16 cellular contexts compared by ENCODE assay signal in genomic region chrX:103061486-103061885, GRCh38. TPM values are rescaled to one million over a fixed set of nuclear protein-coding genes. Genes with fewer than 3 reads are reported as not detected.
A peak's percentile ranks its signal among the peaks of the same experiment; 100 is the strongest.
DNase-seq lines count a peak whose midpoint lies in the region; ATAC-seq and TF ChIP-seq lines count a peak whose summit lies in the region.
"Had no signal": no experiment of that assay in that cellular context is flagged by ENCODE, and none has a peak within 500 bp of the region (broad histone marks: within the 10 kb centered on the region; RNA-seq: fewer than 3 reads in every experiment).

No MANE protein-coding gene starts in this region.

- H4K20me1 ChIP-seq in PC-3 (ENCODE audit: low read length) = no peaks in the 10 kb centered on the region

- no peak overlapping the region for H3K9ac ChIP-seq in PC-3 (ENCODE audit: low read length)

- H3K9me3 ChIP-seq in PC-3 (ENCODE audit: low read length) = no peaks in the 10 kb centered on the region

- H3F3A ChIP-seq in PC-3 (ENCODE audit: low read length, unreplicated experiment) = no peaks in the 10 kb centered on the region

- in situ Hi-C loops in GM13977 (cut with MboI; ENCODE audit: low pct_unique_long_range_greater_than_20kb, low sequenced_read_pairs, unreplicated experiment) = no loop called here

- no peak overlapping the region for H3K4me2 ChIP-seq in PC-3 (ENCODE audit: low read length)
- H3K4me2 ChIP-seq: GM23338 had no signal

- intact Hi-C loops in PC-3 (cut with micrococcal nuclease) = no loop called here

- H3K4me3 Mint-ChIP-seq in neural crest cell = peak overlapping the region; percentile 57
- H3K4me3 Mint-ChIP-seq: CD14-positive monocyte; CD8-positive, alpha-beta T cell; GM23338 had no signal

- TF ChIP-seq CTCF in GM13977 (IDR thresholded peaks at IDR 0.05; ENCODE audit: extremely low read depth, insufficient read depth, missing control alignments) (no peak), PC-3 (conservative IDR thresholded peaks at IDR 0.05; ENCODE audit: low read depth, low read length) (no peak), neural crest cell (conservative IDR thresholded peaks at IDR 0.05) (no peak)

- no peak overlapping the region for H3K27ac ChIP-seq in PC-3 (ENCODE audit: low read length)

- peaks cover 6% of the 10 kb centered on the region for H3K4me1 Mint-ChIP-seq in neural crest cell

- no peak overlapping the region for H2AFZ ChIP-seq in PC-3 (ENCODE audit: low read length)
- H2AFZ ChIP-seq: GM23338 had no signal

- H3K27me3 ChIP-seq in PC-3 (ENCODE audit: low read length) = no peaks in the 10 kb centered on the region

- BruUV-seq in PC-3 (replicated peaks; lab: Mats Ljungman, UMichigan) = no TSS peak

- peaks cover 6% of the 10 kb centered on the region for H3K36me3 Mint-ChIP-seq in neural crest cell (ENCODE audit: low read depth)
- H3K36me3 Mint-ChIP-seq: CD14-positive monocyte; CD8-positive, alpha-beta T cell had no signal

- POLR2A ChIA-PET in PC-3 (lab: Charles Lee; ENCODE audit: unreplicated experiment) = no interaction called here

- H3K4me3 ChIP-seq in PC-3 (ENCODE audit: low read length) = no peak overlapping the region
- H3K4me3 ChIP-seq: GM12878, GM23338 had no signal

- H3K4me1 ChIP-seq in PC-3 (ENCODE audit: insufficient read depth, low read length) = no peaks in the 10 kb centered on the region

- no peaks in the 10 kb centered on the region for H3K9me2 ChIP-seq in PC-3 (replicated peaks; ENCODE audit: low read length)

- H3K36me3 ChIP-seq in PC-3 (ENCODE audit: low read depth, low read length) = no peaks in the 10 kb centered on the region

- no peak for ATAC-seq in PC-3
- ATAC-seq: CD8-positive, alpha-beta T cell; GM12878; GM23338 had no signal

- H3K9me3 Mint-ChIP-seq in neural crest cell = peaks cover 6% of the 10 kb centered on the region
- H3K9me3 Mint-ChIP-seq: CD8-positive, alpha-beta T cell; GM23338 had no signal

- H3K27ac Mint-ChIP-seq in neural crest cell (ENCODE audit: unreplicated experiment) = no peak overlapping the region
- H3K27ac Mint-ChIP-seq: CD14-positive monocyte; CD8-positive, alpha-beta T cell; GM23338 had no signal

- DNase-seq in EL = peak; percentile 15
- peak; percentile 2 for DNase-seq in GM13977 (ENCODE audit: low spot score)
- DNase-seq in PC-3 = peak; percentile 16
- DNase-seq in neural crest cell (ENCODE audit: low read depth, low spot score) = no peak
- no peak for DNase-seq in NCI-H2227 (lab: John Stamatoyannopoulos, UW; ENCODE audit: unreplicated experiment)
- no peak for DNase-seq in NCI-H446 (lab: John Stamatoyannopoulos, UW)
- DNase-seq: CD8-positive, alpha-beta T cell; COR-L47; DMS153; H7 had no signal

- H3K79me2 ChIP-seq in PC-3 (ENCODE audit: low read length) = no peaks in the 10 kb centered on the region

- H3K27me3 Mint-ChIP-seq in neural crest cell (ENCODE audit: low read depth) = peaks cover 5% of the 10 kb centered on the region

- CTCF ChIA-PET in PC-3 (lab: Charles Lee) = no interaction called here

RNA-seq across cellular contexts. Expression of gene BEX1, which starts 2.5 kb away (rescaled TPM):
- total RNA-seq in PC-3 (2014; rRNA removed) = 4.0 and 4.5 TPM in 2 replicates
- 60.0 TPM in 2 replicates for total RNA-seq in neural crest cell
- total RNA-seq: GM12878, HT-29 had no signal

RNA-seq across cellular contexts. Expression of gene NXF3, which starts 31.5 kb away (rescaled TPM):
- total RNA-seq in PC-3 (2014; rRNA removed) (0.15 and 1.2 TPM in 2 replicates), neural crest cell (not detected in 2 replicates)
- total RNA-seq: A673; CD8-positive, alpha-beta T cell; G401; GM12878; GM23338; H7; HT-29 had no signal

Comparison
In these comparisons a context has a peak if more than half of its experiments do, and no peak if none do; other contexts are left out.
1. DNase-seq: peak in EL (single experiment), GM13977 (single experiment) and PC-3 (single experiment); none in neural crest cell (single experiment), NCI-H2227 (single experiment) and NCI-H446 (0 of 2).
2. RNA of gene BEX1, which starts 2.5 kb away (total RNA-seq): 60.0 TPM in neural crest cell; 4.0 to 4.5 TPM in PC-3; every median in the first group is over 10 times any median in the second.